ENCODE assay signal across 10 cellular contexts in genomic region chr10:65891073-65891981, GRCh38.
DNase-seq lines count a peak whose midpoint lies in the region; ATAC-seq, FAIRE-seq and TF ChIP-seq lines count a peak whose summit lies in the region.
"Had no signal": no experiment of that assay in that cellular context is flagged by ENCODE, and none has a peak within 500 bp of the region (broad histone marks: within the 10 kb centered on the region; RNA-seq: fewer than 3 reads in every experiment).

No MANE protein-coding gene starts in this region.

- TF ChIP-seq POLR2A in H54 (IDR thresholded peaks at IDR 0.05; ENCODE audit: low read depth, low read length): no peak

- H3K36me3 ChIP-seq in ascending aorta (no peaks in the 10 kb centered on the region), right atrium auricular region (no peaks in the 10 kb centered on the region)

- no peaks in the 10 kb centered on the region for H3K36me3 Mint-ChIP-seq in activated CD4-positive, alpha-beta memory T cell treated with anti-CD3 and anti-CD28 coated beads for 36 hours

- intact Hi-C loops in ascending aorta (cut with DNase I): no loop called here
- intact Hi-C loops in activated CD4-positive, alpha-beta memory T cell treated with anti-CD3 and anti-CD28 coated beads for 36 hours (cut with micrococcal nuclease): no loop called here

- TF ChIP-seq CTCF in ascending aorta (IDR thresholded peaks at IDR 0.05): no peak
- TF ChIP-seq CTCF in right atrium auricular region (IDR thresholded peaks at IDR 0.05): no peak

- H3K4me1 ChIP-seq in ascending aorta (no peaks in the 10 kb centered on the region), right atrium auricular region (no peaks in the 10 kb centered on the region)

- no peak overlapping the region for H3K27ac Mint-ChIP-seq in activated CD4-positive, alpha-beta memory T cell treated with anti-CD3 and anti-CD28 coated beads for 36 hours
- H3K27ac Mint-ChIP-seq: activated B cell treated with CpG ODN at 0.5 μM for 24 hours had no signal

- H3K27me3 Mint-ChIP-seq in activated CD4-positive, alpha-beta memory T cell treated with anti-CD3 and anti-CD28 coated beads for 36 hours: no peaks in the 10 kb centered on the region
- H3K27me3 Mint-ChIP-seq: activated B cell treated with CpG ODN at 0.5 μM for 24 hours had no signal

- H3K27me3 ChIP-seq in ascending aorta (no peaks in the 10 kb centered on the region), right atrium auricular region (no peaks in the 10 kb centered on the region)

- CTCF ChIA-PET in activated CD4-positive, alpha-beta memory T cell treated with anti-CD3 and anti-CD28 coated beads for 36 hours (lab: Charles Lee): no interaction called here

- H3K27ac ChIP-seq in ascending aorta (no peak overlapping the region), right atrium auricular region (no peak overlapping the region)

- H3K9me3 Mint-ChIP-seq in activated CD4-positive, alpha-beta memory T cell treated with anti-CD3 and anti-CD28 coated beads for 36 hours: no peaks in the 10 kb centered on the region

- POLR2A ChIA-PET in activated CD4-positive, alpha-beta memory T cell treated with anti-CD3 and anti-CD28 coated beads for 36 hours (lab: Charles Lee): no interaction called here

- peaks cover 0 to 6% of the 10 kb centered on the region in 2 donors for H3K9me3 ChIP-seq in ascending aorta
- peaks cover 0 to 15% of the 10 kb centered on the region in 2 donors for H3K9me3 ChIP-seq in right atrium auricular region

- peak; percentile 8 for DNase-seq in H54 (ENCODE audit: insufficient read length, low spot score)
- DNase-seq in HT1080 (ENCODE audit: low read depth): peak; percentile 28
- DNase-seq in kidney tubule cell (ENCODE audit: low spot score): peak; percentile 10
- no peak for DNase-seq in ascending aorta (ENCODE audit: low spot score in 2 of 2)
- DNase-seq in activated CD4-positive, alpha-beta memory T cell treated with anti-CD3 and anti-CD28 coated beads for 36 hours: no peak
- no peak for DNase-seq in right atrium auricular region (ENCODE audit: low spot score)
- DNase-seq: activated B cell treated with CpG ODN at 0.5 μM for 24 hours, posterior cingulate gyrus had no signal

- ATAC-seq in GM18868 (IDR thresholded peaks at IDR 0.05; ENCODE audit: unreplicated experiment) (peak; percentile 93), GM21447 (IDR thresholded peaks at IDR 0.05; ENCODE audit: unreplicated experiment) (no peak)

- peak; percentile 98 for FAIRE-seq in H54 (lab: Jason Lieb, UNC)

- H3K4me3 Mint-ChIP-seq in activated CD4-positive, alpha-beta memory T cell treated with anti-CD3 and anti-CD28 coated beads for 36 hours: no peak overlapping the region
- H3K4me3 Mint-ChIP-seq: activated B cell treated with CpG ODN at 0.5 μM for 24 hours had no signal

- H3K4me3 ChIP-seq in ascending aorta: no peak overlapping the region
- no peak overlapping the region for H3K4me3 ChIP-seq in right atrium auricular region

- no peaks in the 10 kb centered on the region for H3K4me1 Mint-ChIP-seq in activated CD4-positive, alpha-beta memory T cell treated with anti-CD3 and anti-CD28 coated beads for 36 hours (ENCODE audit: low read depth)
- H3K4me1 Mint-ChIP-seq: activated B cell treated with CpG ODN at 0.5 μM for 24 hours had no signal

Comparison
In these comparisons a context has a peak if more than half of its experiments do, and no peak if none do; other contexts are left out.
1. DNase-seq: peak in H54 (single experiment), HT1080 (single experiment) and kidney tubule cell (single experiment); none in ascending aorta (0 of 2), activated CD4-positive, alpha-beta memory T cell treated with anti-CD3 and anti-CD28 coated beads for 36 hours (single experiment) and right atrium auricular region (single experiment).